13 cellular contexts compared by ENCODE assay signal in the genomic region with DNA sequence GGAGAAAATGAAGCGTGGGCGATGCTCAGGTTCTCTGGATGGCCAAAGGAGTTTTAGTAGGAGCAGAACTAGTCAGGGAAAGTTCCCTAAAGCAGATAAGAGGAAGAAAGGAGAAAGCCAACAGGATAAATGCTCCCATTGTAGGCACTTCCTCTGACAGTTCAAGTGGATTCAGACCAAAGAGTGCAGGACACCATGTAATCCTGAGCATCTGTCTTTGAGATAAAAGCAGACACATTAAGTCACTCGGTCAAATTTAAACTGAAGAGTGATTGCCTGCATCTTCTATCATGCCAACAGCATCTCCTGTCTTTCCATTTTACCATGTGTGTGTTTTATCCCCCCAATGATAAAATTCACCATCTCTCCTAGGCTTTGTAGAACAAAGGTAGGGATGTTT. TPM values are rescaled to one million over a fixed set of nuclear protein-coding genes. Genes with fewer than 3 reads are reported as not detected.
"Had no signal": no experiment of that assay in that cellular context is flagged by ENCODE, and none has a peak within 500 bp of the region (broad histone marks: within the 10 kb centered on the region; RNA-seq: fewer than 3 reads in every experiment).

No MANE protein-coding gene starts in this region.

- H3K9me3 Mint-ChIP-seq: dendritic cell treated with granulocyte-macrophage colony-stimulating factor and Interleukin-4, amounts not matched to agents 40 ng/mL and 50 ng/mL, for 4 days had no signal

- H3K4me3 Mint-ChIP-seq: central memory CD8-positive, alpha-beta T cell; dendritic cell treated with granulocyte-macrophage colony-stimulating factor and Interleukin-4, amounts not matched to agents 40 ng/mL and 50 ng/mL, for 4 days; naive thymus-derived CD4-positive, alpha-beta T cell had no signal

- H3K36me3 ChIP-seq: adrenal gland, thoracic aorta had no signal

- H3K9me3 ChIP-seq: adrenal gland, thoracic aorta had no signal

- H3K27ac ChIP-seq: adrenal gland, thoracic aorta had no signal

- DNase-seq: activated naive CD4-positive, alpha-beta T cell treated with anti-CD3 and anti-CD28 coated beads, Interleukin-2, amount 50 U/mL, for 16 hours; adrenal gland; naive thymus-derived CD4-positive, alpha-beta T cell; stimulated activated CD4-positive, alpha-beta T cell treated with anti-CD3 and anti-CD28 coated beads, Interleukin-12 subunit alpha, Interleukin-12 subunit beta, amount 100 ng/mL, for 4 hours; stimulated activated naive CD8-positive, alpha-beta T cell treated with anti-CD3 and anti-CD28 coated beads, Interleukin-15, Interleukin-2, amounts not matched to agents 100 U/mL and 50 U/mL, for 24 hours had no signal

- H3K27ac Mint-ChIP-seq: dendritic cell treated with granulocyte-macrophage colony-stimulating factor and Interleukin-4, amounts not matched to agents 40 ng/mL and 50 ng/mL, for 4 days; naive thymus-derived CD4-positive, alpha-beta T cell had no signal

- ATAC-seq: naive thymus-derived CD4-positive, alpha-beta T cell; stimulated activated naive CD8-positive, alpha-beta T cell treated with anti-CD3 and anti-CD28 coated beads, Interleukin-15, Interleukin-2, amounts not matched to agents 100 U/mL and 50 U/mL, for 24 hours had no signal

- FAIRE-seq: islet of Langerhans, urothelium cell line had no signal

- H3K4me1 ChIP-seq: adrenal gland had no signal

- H3K4me3 ChIP-seq: adrenal gland, thoracic aorta had no signal

- H3K4me1 Mint-ChIP-seq: central memory CD8-positive, alpha-beta T cell had no signal

RNA-seq across cellular contexts. Expression of a gene that starts 6.8 kb away (rescaled TPM):
- total RNA-seq: lung microvascular endothelial cell; pulmonary artery endothelial cell; T-helper 1 cell treated with Interleukin-12 subunit alpha and Interleukin-12 subunit beta and Interleukin-4 antibody, amounts not matched to agents 30 ng/mL and 1 ng/mL, for 36 hours had no signal
